In genomic region chr3:48118322-48118721, GRCh38 we compare ENCODE assay signal across 1 cellular context.
TF ChIP-seq lines count a peak whose summit lies in the region.

No MANE protein-coding gene starts in this region.

TF ChIP-seq in H1, 55 proteins besides CTCF, POLR2A, EP300 and RAD21:
- TF ChIP-seq CBX8 (IDR thresholded peaks at IDR 0.05; ENCODE audit: borderline replicate concordance, low read depth, low read length) (no peak), FOSL1 (IDR thresholded peaks at IDR 0.05; ENCODE audit: insufficient read depth, low read depth, low read length) (no peak), SIN3A (conservative IDR thresholded peaks at IDR 0.05 in 1 of 2, IDR thresholded peaks at IDR 0.05 in 1 of 2; ENCODE audit: low read depth in 1 of 2, low read length in 2 of 2) (no peak), CHD2 (IDR thresholded peaks at IDR 0.05; ENCODE audit: low read length) (no peak), HDAC2 (IDR thresholded peaks at IDR 0.05; ENCODE audit: borderline replicate concordance in 1 of 2, low read depth in 2 of 2, low read length in 2 of 2) (no peak), BACH1 (IDR thresholded peaks at IDR 0.05; ENCODE audit: low read length) (no peak), MAFK (IDR thresholded peaks at IDR 0.05; ENCODE audit: low read depth, low read length) (no peak), YY1 (IDR thresholded peaks at IDR 0.05; ENCODE audit: low read depth, low read length) (no peak), CEBPB (IDR thresholded peaks at IDR 0.05; ENCODE audit: low read depth, low read length) (no peak), TBP (IDR thresholded peaks at IDR 0.05; ENCODE audit: low read depth, low read length) (no peak), GABPA (IDR thresholded peaks at IDR 0.05; ENCODE audit: borderline replicate concordance, insufficient read depth, low read length) (no peak)
TF ChIP-seq in H1: peak in this region for 0.
